ENCODE assay signal across 28 cellular contexts in genomic region chr4:151876411-151876988, GRCh38.
"Had no signal": no experiment of that assay in that cellular context is flagged by ENCODE, and none has a peak within 500 bp of the region (broad histone marks: within the 10 kb centered on the region; RNA-seq: fewer than 3 reads in every experiment).

No MANE protein-coding gene starts in this region.

- H3K36me3 ChIP-seq: left ventricle myocardium inferior, neural progenitor cell, neutrophil, right atrium auricular region, right lobe of liver, tibial nerve, uterus had no signal

- H3K79me2 ChIP-seq: parathyroid adenoma had no signal

- H3K9ac ChIP-seq: neural progenitor cell, parathyroid adenoma had no signal

- H3K4me3 ChIP-seq: left ventricle myocardium inferior, lung, neural progenitor cell, psoas muscle, right atrium auricular region, right lobe of liver, smooth muscle cell, tibial nerve, uterus had no signal

- H3K27ac ChIP-seq: left ventricle myocardium inferior, neural progenitor cell, neutrophil, parathyroid adenoma, psoas muscle, right atrium auricular region, right lobe of liver, tibial nerve, uterus had no signal

- H3K4me2 ChIP-seq: neural progenitor cell, smooth muscle cell had no signal

- H2AFZ ChIP-seq: neural progenitor cell, parathyroid adenoma had no signal

- DNase-seq: hypothalamus; immature natural killer cell; kidney; left ventricle myocardium inferior; mesendoderm; naive B cell; natural killer cell; nephron progenitor cell; occipital lobe; psoas muscle; right lobe of liver; stimulated activated CD4-positive, alpha-beta T cell treated with anti-CD3 and anti-CD28 coated beads, Interleukin-1b, Interleukin-23, amount 100 ng/mL, for 48 hours; stimulated activated CD4-positive, alpha-beta T cell treated with anti-CD3 and anti-CD28 coated beads, Interleukin-2, amount 100 ng/mL, for 48 hours; stimulated activated CD4-positive, alpha-beta T cell treated with anti-CD3 and anti-CD28 coated beads, Interleukin-4, amount 100 ng/mL, for 4 hours; stimulated activated CD8-positive, alpha-beta memory T cell treated with anti-CD3 and anti-CD28 coated beads, Interleukin-4, amount 100 ng/mL, for 48 hours; stimulated activated naive CD4-positive, alpha-beta T cell treated with Interleukin-2 at 50 U/mL for 16 hours; stimulated activated naive CD8-positive, alpha-beta T cell treated with anti-CD3 and anti-CD28 coated beads, Interleukin-15, amount 100 ng/mL, for 72 hours; substantia nigra; uterus had no signal

- H3K4me1 ChIP-seq: left ventricle myocardium inferior, parathyroid adenoma, psoas muscle, right atrium auricular region, right lobe of liver, tibial nerve, uterus had no signal

- H3K9me3 ChIP-seq: left ventricle myocardium inferior, neutrophil, psoas muscle, right atrium auricular region, right lobe of liver, tibial nerve, uterus had no signal

- FAIRE-seq: islet of Langerhans, kidney had no signal

- H3K27me3 ChIP-seq: neural progenitor cell, neutrophil, right atrium auricular region, right lobe of liver, tibial nerve, uterus had no signal

- ATAC-seq: natural killer cell; psoas muscle; right lobe of liver; stimulated activated memory B cell treated with anti-CD40 and anti-IgM and Interleukin-4, amounts not matched to agents 10 μg/mL and 1 μg/mL and 100 μg/mL, for 72 hours; stimulated activated naive CD8-positive, alpha-beta T cell treated with anti-CD3 and anti-CD28 coated beads, Interleukin-15, amount 100 ng/mL, for 72 hours had no signal
